7 cellular contexts compared by ENCODE assay signal in the genomic region with DNA sequence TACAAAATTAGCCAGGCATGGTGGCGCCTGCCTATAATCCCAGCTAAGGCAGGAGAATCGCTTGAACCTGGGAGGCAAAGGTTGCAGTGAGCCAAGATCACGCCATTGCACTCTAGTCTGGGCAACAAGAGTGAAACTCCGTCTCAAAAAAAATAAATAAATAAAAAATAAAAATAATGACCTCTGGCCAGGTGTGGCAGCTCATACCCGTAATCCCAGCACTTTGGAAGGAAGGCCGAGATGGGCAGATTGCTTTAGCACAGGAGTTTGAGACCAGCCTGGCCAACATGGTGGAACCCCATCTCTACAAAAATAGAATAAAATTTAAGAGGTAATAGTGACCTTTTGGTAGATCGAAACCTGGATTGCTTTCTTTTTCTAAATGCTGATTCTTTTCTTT. TPM values are rescaled to one million over a fixed set of nuclear protein-coding genes. Genes with fewer than 3 reads are reported as not detected.
DNase-seq lines count a peak whose midpoint lies in the region; ATAC-seq and TF ChIP-seq lines count a peak whose summit lies in the region.
"Not testable (repeated sequence)": the region's sequence is repeated elsewhere in the genome, so short reads cannot be mapped to it uniquely, and the experiment has no call there.

No MANE protein-coding gene starts in this region.

- TF ChIP-seq CTCF in WTC11 (IDR thresholded peaks at IDR 0.05); esophagus muscularis mucosa (IDR thresholded peaks at IDR 0.05); heart right ventricle (IDR thresholded peaks at IDR 0.05); liver (IDR thresholded peaks at IDR 0.05; ENCODE audit: low read depth, low read length, missing input control); uterus (IDR thresholded peaks at IDR 0.05): not testable (repeated sequence)

- not testable (repeated sequence) for TF ChIP-seq POLR2A in esophagus muscularis mucosa (IDR thresholded peaks at IDR 0.05; ENCODE audit: low read depth); uterus (IDR thresholded peaks at IDR 0.05)

- intact Hi-C loops in esophagus muscularis mucosa (cut with DNase I); heart right ventricle (cut with DNase I); uterus (cut with DNase I; ENCODE audit: low total_unique reads): not testable (repeated sequence)

- not testable (repeated sequence) for H3K27me3 Mint-ChIP-seq in WTC11 (ENCODE audit: low read depth)

- not testable (repeated sequence) for DNase-seq in WTC11 (ENCODE audit: low spot score); esophagus muscularis mucosa (ENCODE audit: extremely low spot score); heart right ventricle; uterus

- POLR2A ChIA-PET in WTC11 (lab: Charles Lee) = not testable (repeated sequence)

- not testable (repeated sequence) for ATAC-seq in WTC11, heart right ventricle

- CTCF ChIA-PET in WTC11 (lab: Charles Lee) = interaction anchor here (0.5 kb wide), 1 partner anchor 90 kb away, joined by 3 read pairs; no protein-coding TSS in a partner anchor

- not testable (repeated sequence) for H3K4me1 Mint-ChIP-seq in WTC11

- peaks cover 33 to 76% (median 64%) of the 10 kb centered on the region in 4 donors for H3K4me1 ChIP-seq in esophagus muscularis mucosa
- peaks cover 16 to 61% (median 40%) of the 10 kb centered on the region in 9 donors for H3K4me1 ChIP-seq in heart right ventricle
- H3K4me1 ChIP-seq in liver (ENCODE audit: control insufficient read depth in 4 of 4, insufficient read depth in 4 of 4, low read length in 3 of 4) = peaks cover 4 to 28% (median 20%) of the 10 kb centered on the region in 4 donors
- peaks cover 21% of the 10 kb centered on the region for H3K4me1 ChIP-seq in rectal smooth muscle tissue (ENCODE audit: control insufficient read depth, insufficient read depth, low read length)
- peaks cover 38% of the 10 kb centered on the region for H3K4me1 ChIP-seq in stomach smooth muscle (ENCODE audit: control insufficient read depth, insufficient read depth, low read length)
- peaks cover 12 to 13% of the 10 kb centered on the region in 2 donors for H3K4me1 ChIP-seq in uterus

- peak overlapping the region; percentile 60; the same call in 1 of the 2 replicates for H3K27ac Mint-ChIP-seq in WTC11

- peaks cover 0 to 42% (median 32%) of the 10 kb centered on the region in 4 donors for H3K36me3 ChIP-seq in esophagus muscularis mucosa
- peaks cover 0 to 55% (median 12%) of the 10 kb centered on the region in 9 donors for H3K36me3 ChIP-seq in heart right ventricle
- peaks cover 4 to 32% (median 15%) of the 10 kb centered on the region in 4 donors for H3K36me3 ChIP-seq in liver (ENCODE audit: control insufficient read depth in 4 of 4, insufficient read depth in 3 of 4, low read depth in 1 of 4, low read length in 3 of 4)
- peaks cover 12% of the 10 kb centered on the region for H3K36me3 ChIP-seq in rectal smooth muscle tissue (ENCODE audit: control insufficient read depth, insufficient read depth, low read length)
- H3K36me3 ChIP-seq in stomach smooth muscle (ENCODE audit: control insufficient read depth in 2 of 2, insufficient read depth in 2 of 2, low read length in 2 of 2) = peaks cover 10 to 16% of the 10 kb centered on the region in 2 donors
- H3K36me3 ChIP-seq in uterus = not testable (repeated sequence)

- not testable (repeated sequence) for H3K27me3 ChIP-seq in esophagus muscularis mucosa; heart right ventricle; liver (ENCODE audit: control insufficient read depth in 4 of 4, insufficient read depth in 4 of 4, low read length in 3 of 4); rectal smooth muscle tissue (ENCODE audit: control insufficient read depth, insufficient read depth, low read length); stomach smooth muscle (ENCODE audit: control insufficient read depth in 1 of 2, insufficient read depth in 2 of 2, low read length in 2 of 2); uterus

- TF ChIP-seq RAD21 in liver (IDR thresholded peaks at IDR 0.05) = not testable (repeated sequence)

- H3K4me3 Mint-ChIP-seq in WTC11 = not testable (repeated sequence)

- not testable (repeated sequence) for H3K4me3 ChIP-seq in esophagus muscularis mucosa; heart right ventricle; liver (ENCODE audit: low read depth in 1 of 3, low read length in 3 of 3); rectal smooth muscle tissue (ENCODE audit: low read length); stomach smooth muscle (ENCODE audit: low read length in 2 of 2); uterus

- H3K9me3 Mint-ChIP-seq in WTC11 = not testable (repeated sequence)

- not testable (repeated sequence) for TF ChIP-seq EP300 in esophagus muscularis mucosa (IDR thresholded peaks at IDR 0.05)

- not testable (repeated sequence) for H3K9ac ChIP-seq in liver (ENCODE audit: low read depth in 1 of 2, low read length in 2 of 2); rectal smooth muscle tissue (ENCODE audit: low read length); stomach smooth muscle (ENCODE audit: low read length in 2 of 2)

- peaks cover 19% of the 10 kb centered on the region; the same call in 1 of the 2 replicates for H3K36me3 Mint-ChIP-seq in WTC11

- H3K9me3 ChIP-seq in esophagus muscularis mucosa; heart right ventricle; liver (ENCODE audit: control insufficient read depth in 4 of 4, low read length in 3 of 4); stomach smooth muscle (ENCODE audit: control insufficient read depth in 2 of 2, low read length in 2 of 2); uterus: not testable (repeated sequence)

- H3K27ac ChIP-seq in esophagus muscularis mucosa (replicated peaks in 1 of 4) = peak overlapping the region; percentile 85 to 90 (median 88)
- peak overlapping the region in 9 of 10 donors; percentile 62 to 93 (median 85) for H3K27ac ChIP-seq in heart right ventricle
- not testable (repeated sequence) for H3K27ac ChIP-seq in liver (ENCODE audit: low read depth in 1 of 2, low read length in 2 of 2)
- peak overlapping the region; percentile 2 for H3K27ac ChIP-seq in rectal smooth muscle tissue (ENCODE audit: low read depth, low read length)
- peak overlapping the region; percentile 46 for H3K27ac ChIP-seq in stomach smooth muscle (ENCODE audit: low read length)
- peak overlapping the region; percentile 78 to 79 for H3K27ac ChIP-seq in uterus

- 96% methylated on average over 7 of the region's 7 CpGs for WGBS in esophagus muscularis mucosa
- WGBS in heart right ventricle, 2 donors = 76 to 83% methylated on average over 7 of the region's 7 CpGs
- WGBS in liver = 71% methylated on average over 7 of the region's 7 CpGs

TF ChIP-seq in liver, 16 proteins besides CTCF, POLR2A, EP300 and RAD21:
- TF ChIP-seq HNF4G (IDR thresholded peaks at IDR 0.05) = peak; percentile 13
- peak in 1 of 2 donors; percentile 27 for TF ChIP-seq HNF4A (conservative IDR thresholded peaks at IDR 0.05)

RNA-seq across cellular contexts. Expression of a gene that starts 60.0 kb away (rescaled TPM):
- 124 to 138 TPM (median 132 TPM) in 3 replicates for total RNA-seq in WTC11 (2021)
- 100 to 1,000 TPM; 106 to 132 (median 116) TPM for total RNA-seq in esophagus muscularis mucosa
- total RNA-seq in heart right ventricle = 10 to 100 TPM; 75.8 to 98.1 (median 83.6) TPM
- polyA plus RNA-seq in heart right ventricle = 10 to 100 TPM; 18.4 to 35.3 TPM
- 100 to 1,000 TPM in 1 of 2 donors, 10 to 100 TPM in 1; 84.6 to 101 TPM for total RNA-seq in liver
- polyA plus RNA-seq in liver = 10 to 100 TPM; 12.3 to 31.5 TPM
- total RNA-seq in uterus = 100 to 1,000 TPM in 3 of 4 donors, 10 to 100 TPM in 1; 90.7 to 253 (median 164) TPM
